ENCODE assay signal across 24 cellular contexts in genomic region chr6:7504041-7504440, GRCh38. TPM values are rescaled to one million over a fixed set of nuclear protein-coding genes. Genes with fewer than 3 reads are reported as not detected.
"Had no signal": no experiment of that assay in that cellular context is flagged by ENCODE, and none has a peak within 500 bp of the region (broad histone marks: within the 10 kb centered on the region; RNA-seq: fewer than 3 reads in every experiment).

No MANE protein-coding gene starts in this region.

- H3K36me3 Mint-ChIP-seq: activated CD4-positive, alpha-beta memory T cell treated with anti-CD3 and anti-CD28 coated beads for 36 hours; activated naive CD8-positive, alpha-beta T cell treated with anti-CD3 and anti-CD28 coated beads for 36 hours; immature natural killer cell had no signal

- H3K9me3 Mint-ChIP-seq: activated CD4-positive, alpha-beta memory T cell treated with anti-CD3 and anti-CD28 coated beads for 36 hours; activated naive CD8-positive, alpha-beta T cell treated with anti-CD3 and anti-CD28 coated beads for 36 hours; immature natural killer cell; nephron had no signal

- H3K27ac ChIP-seq: coronary artery, pancreas, psoas muscle, right atrium auricular region, tibial nerve had no signal

- H3K4me1 ChIP-seq: pancreas, psoas muscle, right atrium auricular region, tibial nerve had no signal

- H3K4me3 ChIP-seq: coronary artery, left lung, lung, pancreas, psoas muscle, right atrium auricular region, tibial nerve had no signal

- H3K36me3 ChIP-seq: left lung, pancreas, right atrium auricular region, tibial nerve had no signal

- DNase-seq: activated CD4-positive, alpha-beta memory T cell treated with anti-CD3 and anti-CD28 coated beads for 36 hours; activated CD4-positive, alpha-beta T cell treated with anti-CD3 and anti-CD28 coated beads for 4 hours; activated CD4-positive, CD25-positive, alpha-beta regulatory T cell; activated naive CD4-positive, alpha-beta T cell treated with Interleukin-2 at 50 U/mL for 16 hours; activated naive CD8-positive, alpha-beta T cell treated with anti-CD3 and anti-CD28 coated beads for 36 hours; activated T-cell treated with anti-CD3 and anti-CD28 coated beads, Interleukin-2, amount 50 U/mL, for 48 hours; amniotic stem cell; cerebellar nuclear complex; foreskin fibroblast; immature natural killer cell; kidney glomerular epithelial cell; left lung; pancreas; psoas muscle; stimulated activated CD4-positive, alpha-beta T cell treated with anti-CD3 and anti-CD28 coated beads, Interleukin-12 subunit alpha, Interleukin-12 subunit beta, amount 100 ng/mL, for 4 hours; stimulated activated CD4-positive, alpha-beta T cell treated with anti-CD3 and anti-CD28 coated beads, Interleukin-4, amount 100 ng/mL, for 4 hours; stimulated activated naive CD8-positive, alpha-beta T cell treated with anti-CD3 and anti-CD28 coated beads, Interleukin-15, Interleukin-2, amounts not matched to agents 100 U/mL and 50 U/mL, for 24 hours; T-helper 17 cell had no signal

- H3K4me3 Mint-ChIP-seq: activated CD4-positive, alpha-beta memory T cell treated with anti-CD3 and anti-CD28 coated beads for 36 hours; activated naive CD8-positive, alpha-beta T cell treated with anti-CD3 and anti-CD28 coated beads for 36 hours; immature natural killer cell; nephron; T-helper 17 cell had no signal

- H3K27ac Mint-ChIP-seq: activated CD4-positive, alpha-beta memory T cell treated with anti-CD3 and anti-CD28 coated beads for 36 hours; activated naive CD8-positive, alpha-beta T cell treated with anti-CD3 and anti-CD28 coated beads for 36 hours; immature natural killer cell; nephron; T-helper 17 cell had no signal

- ATAC-seq: left lung; pancreas; psoas muscle; stimulated activated naive CD8-positive, alpha-beta T cell treated with anti-CD3 and anti-CD28 coated beads, Interleukin-15, Interleukin-2, amounts not matched to agents 100 U/mL and 50 U/mL, for 24 hours; T-helper 17 cell had no signal

- H3K9me3 ChIP-seq: left lung, pancreas, psoas muscle, right atrium auricular region, tibial nerve had no signal

- H3K4me1 Mint-ChIP-seq: immature natural killer cell had no signal

- H3K27me3 ChIP-seq: pancreas, right atrium auricular region, tibial nerve had no signal

RNA-seq across cellular contexts. Expression of gene DSP, which starts 37.4 kb away (rescaled TPM):
- total RNA-seq: fibroblast of lung had no signal
- polyA plus RNA-seq: immature natural killer cell had no signal
